8 cellular contexts compared by ENCODE assay signal in the genomic region with DNA sequence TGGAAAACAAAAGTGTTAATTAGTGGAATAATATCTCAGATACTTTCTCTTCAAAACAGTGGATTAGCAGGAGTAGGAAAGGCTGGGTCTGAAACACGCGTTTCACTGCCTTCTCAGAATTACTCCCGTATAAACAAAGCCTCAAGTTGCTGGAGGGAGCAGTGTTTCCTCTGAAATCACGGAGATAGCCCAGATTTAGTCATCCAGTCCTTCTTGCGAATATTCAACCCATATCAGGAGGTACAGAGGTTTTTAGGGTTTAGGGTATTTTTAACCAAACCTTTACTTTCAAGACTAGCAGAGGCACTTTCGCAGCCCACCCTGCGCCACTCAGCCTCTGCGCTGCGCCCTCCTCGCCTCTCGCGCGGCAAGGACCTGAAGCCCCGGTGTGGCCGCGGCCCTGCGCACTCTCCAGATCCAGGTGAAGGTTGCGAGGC. TPM values are rescaled to one million over a fixed set of nuclear protein-coding genes. Genes with fewer than 3 reads are reported as not detected.
DNase-seq lines count a peak whose midpoint lies in the region; TF ChIP-seq lines count a peak whose summit lies in the region.

No MANE protein-coding gene starts in this region.

- no peaks in the 10 kb centered on the region for H3K9me3 Mint-ChIP-seq in Caco-2 (ENCODE audit: unreplicated experiment)

- TF ChIP-seq POLR2A in vagina (IDR thresholded peaks at IDR 0.05) = no peak

- peaks cover under 1% of the 10 kb centered on the region for H3K4me1 Mint-ChIP-seq in Caco-2 (ENCODE audit: low read depth, unreplicated experiment)

- H3K27me3 ChIP-seq in Caco-2 (replicated peaks; ENCODE audit: control insufficient read depth, insufficient read depth, low read length) (no peaks in the 10 kb centered on the region), muscle layer of colon (ENCODE audit: control insufficient read depth in 1 of 2, insufficient read depth in 2 of 2, low read length in 2 of 2) (no peaks in the 10 kb centered on the region), vagina (no peaks in the 10 kb centered on the region)

- H3K9me3 ChIP-seq in Caco-2 (no peaks in the 10 kb centered on the region), SK-N-MC (ENCODE audit: low read depth, low read length) (no peaks in the 10 kb centered on the region), muscle layer of colon (ENCODE audit: low read length) (no peaks in the 10 kb centered on the region), vagina (no peaks in the 10 kb centered on the region)

- peak overlapping the region; percentile 98 for H3K27ac Mint-ChIP-seq in Caco-2 (ENCODE audit: unreplicated experiment)

- H3K9ac ChIP-seq in SK-N-MC (ENCODE audit: insufficient read length) (no peak overlapping the region), muscle layer of colon (ENCODE audit: low read length) (peak overlapping the region; percentile 89)

- DNase-seq in Caco-2 (no peak), HFF-Myc (ENCODE audit: extremely low read depth, low read depth) (no peak), SK-N-MC (ENCODE audit: low read depth, low spot score) (peak; percentile 56), epidermal melanocyte (ENCODE audit: insufficient read length, low spot score) (peak; percentile 38), vagina (ENCODE audit: extremely low spot score in 2 of 2) (no peak), putamen (ENCODE audit: low spot score) (no peak), GM13977 (ENCODE audit: low spot score) (no peak)

- H3K4me3 ChIP-seq in Caco-2 (ENCODE audit: low read depth, low read length) (peak overlapping the region; percentile 73), HFF-Myc (replicated peaks; ENCODE audit: low read depth, low read length) (peak overlapping the region; percentile 75), SK-N-MC (peak overlapping the region; percentile 88), muscle layer of colon (ENCODE audit: low read depth in 1 of 2, low read length in 2 of 2) (peak overlapping the region; percentile 66 to 73), vagina (peak overlapping the region; percentile 75 to 86)

- H3K4me3 Mint-ChIP-seq in Caco-2 (ENCODE audit: unreplicated experiment) = peak overlapping the region; percentile 95

- in situ Hi-C loops in GM13977 (cut with MboI; ENCODE audit: low pct_unique_long_range_greater_than_20kb, low sequenced_read_pairs, unreplicated experiment) = no loop called here

- H3K36me3 ChIP-seq in Caco-2 (ENCODE audit: control insufficient read depth, insufficient read depth, low read length) = no peaks in the 10 kb centered on the region
- H3K36me3 ChIP-seq in SK-N-MC (ENCODE audit: insufficient read depth, low read length) = no peaks in the 10 kb centered on the region
- H3K36me3 ChIP-seq in muscle layer of colon (ENCODE audit: insufficient read depth, low read length) = no peaks in the 10 kb centered on the region
- H3K36me3 ChIP-seq in vagina = no peaks in the 10 kb centered on the region

- H3K27ac ChIP-seq in SK-N-MC (no peak overlapping the region; the same call in 1 of the 2 replicates), muscle layer of colon (ENCODE audit: low read depth, low read length) (peak overlapping the region; percentile 99), vagina (peak overlapping the region; percentile 99)

- BruUV-seq in Caco-2 (replicated peaks; lab: Mats Ljungman, UMichigan) = no TSS peak

- CTCF ChIA-PET in Caco-2 (lab: Charles Lee) = interaction anchor here (1.1 to 4.9 kb wide), 9 partner anchors 55 to 254 kb away, joined by 3 to 61 read pairs (median 7); partner anchors contain the start of gene CGRRF1

- POLR2A ChIA-PET in Caco-2 (lab: Charles Lee) = interaction anchor here (2.1 to 2.3 kb wide), 3 partner anchors 55 to 87 kb away, joined by 13 to 14 read pairs (median 14); partner anchors contain the start of gene CGRRF1

- no peak for TF ChIP-seq CTCF in Caco-2 (IDR thresholded peaks at IDR 0.05; ENCODE audit: insufficient read depth in 1 of 2, low read depth in 1 of 2, low read length in 1 of 2, severe bottlenecking in 1 of 2, unreplicated experiment in 1 of 2)
- no peak for TF ChIP-seq CTCF in HFF-Myc (IDR thresholded peaks at IDR 0.05; ENCODE audit: low read depth, low read length, missing control alignments)
- TF ChIP-seq CTCF in vagina (IDR thresholded peaks at IDR 0.05) = no peak
- TF ChIP-seq CTCF in GM13977 (IDR thresholded peaks at IDR 0.05; ENCODE audit: extremely low read depth, insufficient read depth, missing control alignments) = no peak

- H3K27me3 Mint-ChIP-seq in Caco-2 (ENCODE audit: insufficient read depth, unreplicated experiment) = no peaks in the 10 kb centered on the region

- peaks cover 15% of the 10 kb centered on the region; the same call in 1 of the 2 replicates for H3K4me1 ChIP-seq in Caco-2
- H3K4me1 ChIP-seq in muscle layer of colon (ENCODE audit: insufficient read depth, low read length) = peaks cover 15% of the 10 kb centered on the region
- H3K4me1 ChIP-seq in vagina = peaks cover 29% of the 10 kb centered on the region

- peaks cover 32% of the 10 kb centered on the region for H3K36me3 Mint-ChIP-seq in Caco-2 (ENCODE audit: insufficient read depth, unreplicated experiment)

- intact Hi-C loops in Caco-2 (cut with micrococcal nuclease; ENCODE audit: unreplicated experiment) = loop anchor here (1.0 to 2.0 kb wide), 5 partner anchors 56 to 241 kb away; partner anchors contain the start of gene CGRRF1
- intact Hi-C loops in vagina (cut with DNase I) = no loop called here

RNA-seq across cellular contexts. Expression of gene SAMD4A, which starts 2.1 kb away (rescaled TPM):
- 60.4 and 60.8 TPM in 2 replicates for total RNA-seq in Caco-2 (2022)
- 43.0 TPM for total RNA-seq in vagina

RNA-seq across cellular contexts. Expression of gene CGRRF1, which starts 55.1 kb away (rescaled TPM):
- total RNA-seq in Caco-2 (2022) (12.0 and 12.3 TPM in 2 replicates), vagina (9.6 TPM)

Comparison
In these comparisons a context has a peak if more than half of its experiments do, and no peak if none do; other contexts are left out.
1. DNase-seq: peak in SK-N-MC (single experiment) and epidermal melanocyte (single experiment); none in Caco-2 (0 of 2), HFF-Myc (single experiment), vagina (0 of 2), putamen (single experiment) and GM13977 (single experiment).
2. Peak in every context shown above with its lines, with median percentiles within 50 percentile points of each other: H3K4me3 ChIP-seq.